9 cellular contexts compared by ENCODE assay signal in the genomic region with DNA sequence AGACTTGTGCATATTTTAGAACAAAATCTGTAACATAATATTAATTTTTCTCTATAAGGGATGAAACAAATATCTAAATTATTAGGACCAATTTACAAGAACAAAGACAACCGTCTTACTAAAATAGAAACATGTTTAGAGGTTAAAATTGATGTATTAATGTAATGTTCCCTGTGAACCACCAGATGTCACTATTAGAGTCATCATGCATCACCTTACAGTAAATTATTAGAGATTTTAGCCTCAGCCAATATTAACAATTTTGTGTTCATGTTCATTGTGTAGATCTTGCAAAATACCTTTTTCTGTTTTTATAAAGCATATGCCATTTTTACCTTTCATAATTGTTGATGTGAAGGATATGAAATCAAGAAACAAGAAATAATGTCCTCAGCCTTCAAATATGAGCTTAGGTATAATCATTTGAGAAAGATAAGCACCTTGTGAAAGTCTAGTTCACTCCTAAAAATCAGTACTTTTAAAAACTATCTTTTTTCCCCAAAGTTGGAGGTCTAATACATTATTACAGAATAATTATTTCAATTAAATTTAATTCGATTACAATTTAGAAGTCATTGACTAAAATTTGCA.
DNase-seq lines count a peak whose midpoint lies in the region; ATAC-seq, FAIRE-seq and TF ChIP-seq lines count a peak whose summit lies in the region.
"Had no signal": no experiment of that assay in that cellular context is flagged by ENCODE, and none has a peak within 500 bp of the region (broad histone marks: within the 10 kb centered on the region; RNA-seq: fewer than 3 reads in every experiment).

No MANE protein-coding gene starts in this region.

- no peaks in the 10 kb centered on the region for H3K4me1 ChIP-seq in OCI-LY7 (ENCODE audit: insufficient read depth, low read length, poor library complexity, severe bottlenecking)
- H3K4me1 ChIP-seq: BLaER1 had no signal

- intact Hi-C loops in OCI-LY7 (cut with micrococcal nuclease; ENCODE audit: unreplicated experiment): loop anchor here (10.0 kb wide), 1 partner anchor 882 kb away; no protein-coding TSS in a partner anchor

- H4K20me1 ChIP-seq in OCI-LY7 (ENCODE audit: insufficient read depth, low read length): no peaks in the 10 kb centered on the region; the same call in 1 of the 2 replicates
- H4K20me1 ChIP-seq: BLaER1 had no signal

- ATAC-seq in HG02970 (IDR thresholded peaks at IDR 0.05; ENCODE audit: low FRiP score, unreplicated experiment): peak; percentile 65

- H3K27ac ChIP-seq in OCI-LY7 (ENCODE audit: low read depth, low read length, poor library complexity, severe bottlenecking): no peak overlapping the region
- H3K27ac ChIP-seq: BLaER1 had no signal

- BruUV-seq in OCI-LY7 (replicated peaks; lab: Mats Ljungman, UMichigan): no TSS peak

- peak; percentile 81 for FAIRE-seq in frontal cortex (lab: Jason Lieb, UNC)

- H3K9me3 ChIP-seq in OCI-LY7 (ENCODE audit: low read length): no peaks in the 10 kb centered on the region
- H3K9me3 ChIP-seq: BLaER1 had no signal

- H3K4me2 ChIP-seq in OCI-LY7 (ENCODE audit: low read length): no peak overlapping the region
- H3K4me2 ChIP-seq: BLaER1 had no signal

- no peak overlapping the region for H3K4me3 ChIP-seq in OCI-LY7 (ENCODE audit: low read depth, low read length, poor library complexity, severe bottlenecking)
- H3K4me3 ChIP-seq: BLaER1 had no signal

- H2AFZ ChIP-seq in OCI-LY7 (ENCODE audit: low read length): no peak overlapping the region

- CTCF ChIA-PET in OCI-LY7 (lab: Charles Lee; ENCODE audit: unreplicated experiment): no interaction called here

- no peaks in the 10 kb centered on the region for H3K9me2 ChIP-seq in OCI-LY7 (ENCODE audit: insufficient read depth, low read length)

- H3K79me2 ChIP-seq in OCI-LY7 (ENCODE audit: insufficient read depth, low read depth, low read length): no peaks in the 10 kb centered on the region

- POLR2A ChIA-PET in OCI-LY7 (lab: Charles Lee): interaction anchor here (0.6 kb wide), 2 partner anchors 130 to 498 kb away, joined by 4 read pairs; no protein-coding TSS in a partner anchor

- peak; percentile 29 for DNase-seq in DMS153 treated with DMSO at 0.1 percent for 48 hours (lab: John Stamatoyannopoulos, UW; ENCODE audit: unreplicated experiment)
- DNase-seq in DMS153 (lab: John Stamatoyannopoulos, UW): no peak
- peak; percentile 16 for DNase-seq in OCI-LY7 (ENCODE audit: low spot score)
- peak in 1 of 2 donors; percentile 3 for DNase-seq in frontal cortex (ENCODE audit: low spot score in 2 of 2)
- no peak for DNase-seq in stimulated activated CD4-positive, alpha-beta T cell treated with anti-CD3 and anti-CD28 coated beads, Interleukin-2, amount 100 ng/mL, for 24 hours
- no peak for DNase-seq in NCI-H187 treated with DMSO at 0.1 percent for 48 hours (lab: John Stamatoyannopoulos, UW)
- no peak for DNase-seq in activated gamma-delta T cell treated with Interleukin-2 at 50 U/mL for 16 hours

- peak; percentile 87 for TF ChIP-seq CTCF in OCI-LY7 (conservative IDR thresholded peaks at IDR 0.05; ENCODE audit: low read length)

- H3K36me3 ChIP-seq in OCI-LY7 (ENCODE audit: insufficient read depth, low read length): no peaks in the 10 kb centered on the region
- H3K36me3 ChIP-seq: BLaER1 had no signal

Comparison
In these comparisons a context has a peak if more than half of its experiments do, and no peak if none do; other contexts are left out.
1. DNase-seq: peak in DMS153 treated with DMSO at 0.1 percent for 48 hours (single experiment) and OCI-LY7 (single experiment); none in DMS153 (single experiment), stimulated activated CD4-positive, alpha-beta T cell treated with anti-CD3 and anti-CD28 coated beads, Interleukin-2, amount 100 ng/mL, for 24 hours (0 of 2), NCI-H187 treated with DMSO at 0.1 percent for 48 hours (single experiment) and activated gamma-delta T cell treated with Interleukin-2 at 50 U/mL for 16 hours (single experiment).